Comparison of ENCODE assay signal across 11 cellular contexts in genomic region chr6:16204653-16205376, GRCh38. TPM values are rescaled to one million over a fixed set of nuclear protein-coding genes. Genes with fewer than 3 reads are reported as not detected.
DNase-seq lines count a peak whose midpoint lies in the region; ATAC-seq and TF ChIP-seq lines count a peak whose summit lies in the region.
"Had no signal": no experiment of that assay in that cellular context is flagged by ENCODE, and none has a peak within 500 bp of the region (broad histone marks: within the 10 kb centered on the region; RNA-seq: fewer than 3 reads in every experiment).

No MANE protein-coding gene starts in this region.

- H3K4me1 Mint-ChIP-seq in chondrocyte (ENCODE audit: low read depth), result peaks cover 43% of the 10 kb centered on the region

- H3K36me3 ChIP-seq in SK-N-SH (replicated peaks in 1 of 2; ENCODE audit: control insufficient read depth in 1 of 2, insufficient read depth in 2 of 2, low read length in 1 of 2) (no peaks in the 10 kb centered on the region), uterus (no peaks in the 10 kb centered on the region)

- H3K9me3 ChIP-seq in SK-N-SH (no peaks in the 10 kb centered on the region), uterus (no peaks in the 10 kb centered on the region)

- H3K4me2 ChIP-seq in SK-N-SH, result no peak overlapping the region

- no peak for TF ChIP-seq POLR2A in uterus (IDR thresholded peaks at IDR 0.05)

- TF ChIP-seq CTCF in SK-N-SH (IDR thresholded peaks at IDR 0.05), result no peak
- no peak for TF ChIP-seq CTCF in chondrocyte (IDR thresholded peaks at IDR 0.05)
- no peak for TF ChIP-seq CTCF in uterus (IDR thresholded peaks at IDR 0.05)

- ATAC-seq in SK-N-SH treated with all-trans-retinoic acid at 6 μM for 48 hours (no peak), HG03103 (IDR thresholded peaks at IDR 0.05; ENCODE audit: low read depth, unreplicated experiment) (peak; percentile 4), GM18517 (IDR thresholded peaks at IDR 0.05; ENCODE audit: unreplicated experiment) (no peak)
- ATAC-seq: PC-3 had no signal

- H3K79me2 ChIP-seq in SK-N-SH (ENCODE audit: insufficient read depth), result no peaks in the 10 kb centered on the region

- CTCF ChIA-PET in SK-N-SH (lab: Yijun Ruan, JAX), result interaction anchor here (1.1 to 19.3 kb wide), 11 partner anchors 17 to 562 kb away, joined by 3 to 226 read pairs (median 4); partner anchors contain the start of gene MYLIP

- no peaks in the 10 kb centered on the region for H4K20me1 ChIP-seq in SK-N-SH (ENCODE audit: insufficient read depth)

- 84% methylated on average over 5 of the region's 5 CpGs for WGBS in SK-N-SH (ENCODE audit: low lambda C conversion rate)

- H3K4me1 ChIP-seq in SK-N-SH (ENCODE audit: control insufficient read depth in 1 of 2, insufficient read depth in 2 of 2, low read depth in 1 of 2, low read length in 1 of 2) (peaks cover 4 to 11% of the 10 kb centered on the region in 2 experiments; a peak in 3 of 4 replicates), uterus (peaks cover 0 to 4% of the 10 kb centered on the region in 2 donors)

- H3K27ac Mint-ChIP-seq in chondrocyte (ENCODE audit: unreplicated experiment), result peak overlapping the region; percentile 92

- H3K27ac ChIP-seq in SK-N-SH (ENCODE audit: low read depth in 2 of 2, low read length in 1 of 2) (peak overlapping the region in 1 of 2 experiments; percentile 55; a peak in 2 of 4 replicates), uterus (peak overlapping the region; percentile 1 to 45)

- DNase-seq in SK-N-SH (no peak), chondrocyte (ENCODE audit: low spot score) (no peak), uterus (no peak), NCI-H2081 treated with DMSO at 0.1 percent for 48 hours (lab: John Stamatoyannopoulos, UW) (no peak), NCI-H748 (lab: John Stamatoyannopoulos, UW; ENCODE audit: unreplicated experiment) (no peak)
- DNase-seq: 8988T, left colon, PC-3 had no signal

- intact Hi-C loops in uterus (cut with DNase I; ENCODE audit: low total_unique reads), result loop anchor here (5.0 kb wide), 1 partner anchor 513 kb away; no protein-coding TSS in a partner anchor

- TF ChIP-seq EP300 in SK-N-SH (IDR thresholded peaks at IDR 0.05; ENCODE audit: borderline replicate concordance in 1 of 2, low read depth in 1 of 2, low read length in 1 of 2), result no peak

- H3K4me3 ChIP-seq in SK-N-SH (ENCODE audit: low read depth in 2 of 2, low read length in 1 of 2), result no peak overlapping the region
- no peak overlapping the region for H3K4me3 ChIP-seq in uterus

- no peak overlapping the region for H3K4me3 Mint-ChIP-seq in chondrocyte (ENCODE audit: unreplicated experiment)

- no peak overlapping the region for H3K9ac ChIP-seq in SK-N-SH

- no peaks in the 10 kb centered on the region for H3K9me3 Mint-ChIP-seq in chondrocyte (ENCODE audit: low read depth)

- H3K27me3 ChIP-seq in SK-N-SH (ENCODE audit: insufficient read depth) (no peaks in the 10 kb centered on the region; the same call in 1 of the 2 replicates), uterus (no peaks in the 10 kb centered on the region)

- POLR2A ChIA-PET in SK-N-SH (lab: Yijun Ruan, JAX), result no interaction called here

- H2AFZ ChIP-seq in SK-N-SH (ENCODE audit: low read depth), result 0 out of 2 replicates have a peak overlapping the region, but pooled peaks have one; percentile 23

- H3K27me3 Mint-ChIP-seq in chondrocyte (ENCODE audit: low read depth), result no peaks in the 10 kb centered on the region

- no peaks in the 10 kb centered on the region for H3K36me3 Mint-ChIP-seq in chondrocyte (ENCODE audit: low read depth)

- peaks cover 3% of the 10 kb centered on the region for H3F3A ChIP-seq in SK-N-SH (replicated peaks; ENCODE audit: insufficient read depth)

- no peak for TF ChIP-seq RAD21 in SK-N-SH (IDR thresholded peaks at IDR 0.05; ENCODE audit: low read length)

- H3K9me2 ChIP-seq in SK-N-SH, result no peaks in the 10 kb centered on the region; the same call in 1 of the 2 replicates

TF ChIP-seq in SK-N-SH, 30 proteins besides CTCF, POLR2A, EP300 and RAD21:
- no peak for TF ChIP-seq TEAD4 (IDR thresholded peaks at IDR 0.05; ENCODE audit: borderline replicate concordance, insufficient read depth)
- TF ChIP-seq POLR2AphosphoS5 (IDR thresholded peaks at IDR 0.05; ENCODE audit: low read depth, low read length), result no peak
- no peak for TF ChIP-seq RXRA (IDR thresholded peaks at IDR 0.05; ENCODE audit: borderline replicate concordance, low read depth)
- TF ChIP-seq MXI1 (IDR thresholded peaks at IDR 0.05; ENCODE audit: low read depth, low read length), result no peak
- no peak for TF ChIP-seq YY1 (IDR thresholded peaks at IDR 0.05; ENCODE audit: low read depth)
- no peak for TF ChIP-seq FOXJ3 (CRISPR knock-in tag; IDR thresholded peaks at IDR 0.05)
- TF ChIP-seq MAX (IDR thresholded peaks at IDR 0.05; ENCODE audit: low read depth), result no peak
- no peak for TF ChIP-seq GATA2 (CRISPR knock-in tag; IDR thresholded peaks at IDR 0.05)

TF ChIP-seq in SK-N-SH treated with all-trans-retinoic acid at 6 μM for 48 hours, 23 proteins besides CTCF, POLR2A, EP300 and RAD21:
- TF ChIP-seq CSDC2 (CRISPR knock-in tag; IDR thresholded peaks at IDR 0.05) (no peak), ZFP30 (CRISPR knock-in tag; IDR thresholded peaks at IDR 0.05) (no peak), ZC3H10 (CRISPR knock-in tag; IDR thresholded peaks at IDR 0.05) (no peak), RARB (CRISPR knock-in tag; IDR thresholded peaks at IDR 0.05) (no peak), ZNF70 (CRISPR knock-in tag; IDR thresholded peaks at IDR 0.05) (no peak), ESRRG (CRISPR knock-in tag; IDR thresholded peaks at IDR 0.05) (no peak)

RNA-seq across cellular contexts. Expression of gene GMPR, which starts 33.6 kb away (rescaled TPM):
- 18.4 and 21.0 TPM in 2 replicates for polyA plus RNA-seq in SK-N-SH (2012; rRNA removed)
- polyA plus RNA-seq in SK-N-SH (2012; cell fraction: cytosol; rRNA removed), result 19.0 and 21.2 TPM in 2 replicates
- polyA plus RNA-seq in SK-N-SH (2012; cell fraction: nucleus; rRNA removed), result 11.0 and 12.5 TPM in 2 replicates
- total RNA-seq in chondrocyte, result 9.7 to 14.4 TPM (median 11.5 TPM) in 3 replicates
- 10 to 100 TPM in 2 of 4 donors, 1 to 10 TPM in 2; 1.5 to 18.2 (median 10.6) TPM for total RNA-seq in uterus
